In genomic region chr11:119808431-119809185, GRCh38 we compare ENCODE assay signal across 16 cellular contexts.
DNase-seq lines count a peak whose midpoint lies in the region; ATAC-seq and TF ChIP-seq lines count a peak whose summit lies in the region.
"Had no signal": no experiment of that assay in that cellular context is flagged by ENCODE, and none has a peak within 500 bp of the region (broad histone marks: within the 10 kb centered on the region; RNA-seq: fewer than 3 reads in every experiment).

No MANE protein-coding gene starts in this region.

- peaks cover 3% of the 10 kb centered on the region for H3K4me1 Mint-ChIP-seq in chondrocyte (ENCODE audit: low read depth)
- H3K4me1 Mint-ChIP-seq in activated T-cell treated with anti-CD3 and anti-CD28 coated beads, Interleukin-2, amount 50 U/mL, for 4 hours (ENCODE audit: low read depth): no peaks in the 10 kb centered on the region
- H3K4me1 Mint-ChIP-seq: CD4-positive, alpha-beta memory T cell had no signal

- H3K27ac Mint-ChIP-seq in chondrocyte (ENCODE audit: unreplicated experiment): no peak overlapping the region
- H3K27ac Mint-ChIP-seq: CD4-positive, alpha-beta memory T cell had no signal

- H3K27me3 Mint-ChIP-seq in chondrocyte (ENCODE audit: low read depth): peaks cover 29% of the 10 kb centered on the region
- no peaks in the 10 kb centered on the region for H3K27me3 Mint-ChIP-seq in activated T-cell treated with anti-CD3 and anti-CD28 coated beads, Interleukin-2, amount 50 U/mL, for 4 hours (ENCODE audit: low read depth)

- ATAC-seq in activated T-cell treated with anti-CD3 and anti-CD28 coated beads, Interleukin-2, amount 50 U/mL, for 4 hours: no peak

- H3K9me3 Mint-ChIP-seq in chondrocyte (ENCODE audit: low read depth): peaks cover 4% of the 10 kb centered on the region
- no peaks in the 10 kb centered on the region for H3K9me3 Mint-ChIP-seq in activated T-cell treated with anti-CD3 and anti-CD28 coated beads, Interleukin-2, amount 50 U/mL, for 4 hours
- H3K9me3 Mint-ChIP-seq: CD4-positive, alpha-beta memory T cell had no signal

- H3K4me3 Mint-ChIP-seq in chondrocyte (ENCODE audit: unreplicated experiment): no peak overlapping the region
- H3K4me3 Mint-ChIP-seq in activated T-cell treated with anti-CD3 and anti-CD28 coated beads, Interleukin-2, amount 50 U/mL, for 4 hours: no peak overlapping the region
- H3K4me3 Mint-ChIP-seq: CD4-positive, alpha-beta memory T cell had no signal

- intact Hi-C loops in posterior vena cava (cut with DNase I): no loop called here

- no peaks in the 10 kb centered on the region for H3K36me3 Mint-ChIP-seq in chondrocyte (ENCODE audit: low read depth)
- H3K36me3 Mint-ChIP-seq in activated T-cell treated with anti-CD3 and anti-CD28 coated beads, Interleukin-2, amount 50 U/mL, for 4 hours (ENCODE audit: insufficient read depth): no peaks in the 10 kb centered on the region
- H3K36me3 Mint-ChIP-seq: CD4-positive, alpha-beta memory T cell had no signal

- no peak for TF ChIP-seq CTCF in chondrocyte (IDR thresholded peaks at IDR 0.05)

- DNase-seq in MV-4-11 (lab: John Stamatoyannopoulos, UW) (peak; percentile 38), NCI-H82 treated with DMSO at 0.1 percent for 48 hours (lab: John Stamatoyannopoulos, UW; ENCODE audit: unreplicated experiment) (peak; percentile 24), chondrocyte (ENCODE audit: low spot score) (peak; percentile 58), posterior vena cava (ENCODE audit: low spot score) (peak; percentile 22), NCI-H187 treated with DMSO at 0.1 percent for 48 hours (lab: John Stamatoyannopoulos, UW) (no peak), DMS 273 treated with DMSO at 0.1 percent for 48 hours (lab: John Stamatoyannopoulos, UW) (no peak)
- no peak for DNase-seq in activated T-cell treated with anti-CD3 and anti-CD28 coated beads, Interleukin-2, amount 50 U/mL, for 4 hours
- DNase-seq in stimulated activated CD4-positive, alpha-beta T cell treated with anti-CD3 and anti-CD28 coated beads, Interleukin-4, amount 100 ng/mL, for 1 hour: no peak
- DNase-seq: BE2C; CD4-positive, alpha-beta memory T cell; COR-L47; DND-41; GDM1; GM23248; H7; IMR-90 had no signal

Comparison
In these comparisons a context has a peak if more than half of its experiments do, and no peak if none do; other contexts are left out.
1. DNase-seq: peak in MV-4-11 (single experiment), NCI-H82 treated with DMSO at 0.1 percent for 48 hours (single experiment), chondrocyte (single experiment) and posterior vena cava (single experiment); none in NCI-H187 treated with DMSO at 0.1 percent for 48 hours (single experiment), activated T-cell treated with anti-CD3 and anti-CD28 coated beads, Interleukin-2, amount 50 U/mL, for 4 hours (single experiment), DMS 273 treated with DMSO at 0.1 percent for 48 hours (single experiment) and stimulated activated CD4-positive, alpha-beta T cell treated with anti-CD3 and anti-CD28 coated beads, Interleukin-4, amount 100 ng/mL, for 1 hour (single experiment).